Comparison of ENCODE assay signal across 1 cellular context in the genomic region with DNA sequence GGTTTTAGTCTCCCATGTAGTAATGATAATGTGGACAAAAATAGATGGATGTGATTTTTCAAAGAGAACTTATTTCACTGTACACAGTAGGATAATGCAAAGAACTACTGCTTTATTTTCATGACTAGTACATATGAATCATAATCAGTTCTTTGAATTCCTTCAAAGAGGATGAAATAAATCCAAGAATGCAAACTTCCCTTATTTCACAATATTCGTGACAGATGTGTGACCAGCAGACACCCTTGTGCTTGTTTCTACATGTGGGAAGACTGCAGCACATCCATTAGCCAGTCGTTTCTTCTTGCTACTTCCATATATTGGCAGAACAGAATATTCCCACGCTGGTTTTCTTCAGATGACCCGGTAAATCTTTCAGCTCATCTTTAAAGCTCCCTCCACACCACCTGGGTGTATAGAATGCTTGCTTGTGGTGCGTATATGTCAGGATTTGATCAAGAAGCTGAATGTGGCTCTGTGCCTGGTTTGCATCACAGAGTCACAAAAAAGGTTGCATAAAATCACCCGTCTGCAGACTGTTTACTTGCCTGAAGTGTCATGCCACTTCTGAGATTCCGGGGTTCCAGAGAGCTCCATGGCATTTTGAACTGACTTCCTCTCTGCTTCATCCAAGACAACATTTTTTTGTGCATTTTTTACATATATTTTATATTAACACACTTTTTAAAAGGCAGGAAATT.
TF ChIP-seq lines count a peak whose summit lies in the region.

No MANE protein-coding gene starts in this region.

TF ChIP-seq in SK-N-SH, 30 proteins besides CTCF, POLR2A, EP300 and RAD21:
- no peak for TF ChIP-seq TEAD4 (IDR thresholded peaks at IDR 0.05; ENCODE audit: borderline replicate concordance, insufficient read depth)
- TF ChIP-seq, protein P1, sequence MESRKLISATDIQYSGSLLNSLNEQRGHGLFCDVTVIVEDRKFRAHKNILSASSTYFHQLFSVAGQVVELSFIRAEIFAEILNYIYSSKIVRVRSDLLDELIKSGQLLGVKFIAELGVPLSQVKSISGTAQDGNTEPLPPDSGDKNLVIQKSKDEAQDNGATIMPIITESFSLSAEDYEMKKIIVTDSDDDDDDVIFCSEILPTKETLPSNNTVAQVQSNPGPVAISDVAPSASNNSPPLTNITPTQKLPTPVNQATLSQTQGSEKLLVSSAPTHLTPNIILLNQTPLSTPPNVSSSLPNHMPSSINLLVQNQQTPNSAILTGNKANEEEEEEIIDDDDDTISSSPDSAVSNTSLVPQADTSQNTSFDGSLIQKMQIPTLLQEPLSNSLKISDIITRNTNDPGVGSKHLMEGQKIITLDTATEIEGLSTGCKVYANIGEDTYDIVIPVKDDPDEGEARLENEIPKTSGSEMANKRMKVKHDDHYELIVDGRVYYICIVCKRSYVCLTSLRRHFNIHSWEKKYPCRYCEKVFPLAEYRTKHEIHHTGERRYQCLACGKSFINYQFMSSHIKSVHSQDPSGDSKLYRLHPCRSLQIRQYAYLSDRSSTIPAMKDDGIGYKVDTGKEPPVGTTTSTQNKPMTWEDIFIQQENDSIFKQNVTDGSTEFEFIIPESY (IDR thresholded peaks at IDR 0.05; ENCODE audit: borderline replicate concordance, low read depth), result no peak
- no peak for TF ChIP-seq CHD2 (IDR thresholded peaks at IDR 0.05; ENCODE audit: low read length, partially characterized antibody)
- TF ChIP-seq EZH2phosphoT487 (IDR thresholded peaks at IDR 0.05; ENCODE audit: borderline replicate concordance, low read depth), result no peak
- TF ChIP-seq, protein P2, sequence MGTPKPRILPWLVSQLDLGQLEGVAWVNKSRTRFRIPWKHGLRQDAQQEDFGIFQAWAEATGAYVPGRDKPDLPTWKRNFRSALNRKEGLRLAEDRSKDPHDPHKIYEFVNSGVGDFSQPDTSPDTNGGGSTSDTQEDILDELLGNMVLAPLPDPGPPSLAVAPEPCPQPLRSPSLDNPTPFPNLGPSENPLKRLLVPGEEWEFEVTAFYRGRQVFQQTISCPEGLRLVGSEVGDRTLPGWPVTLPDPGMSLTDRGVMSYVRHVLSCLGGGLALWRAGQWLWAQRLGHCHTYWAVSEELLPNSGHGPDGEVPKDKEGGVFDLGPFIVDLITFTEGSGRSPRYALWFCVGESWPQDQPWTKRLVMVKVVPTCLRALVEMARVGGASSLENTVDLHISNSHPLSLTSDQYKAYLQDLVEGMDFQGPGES (IDR thresholded peaks at IDR 0.05; ENCODE audit: low read depth, low read length), result no peak
- TF ChIP-seq, protein P3, sequence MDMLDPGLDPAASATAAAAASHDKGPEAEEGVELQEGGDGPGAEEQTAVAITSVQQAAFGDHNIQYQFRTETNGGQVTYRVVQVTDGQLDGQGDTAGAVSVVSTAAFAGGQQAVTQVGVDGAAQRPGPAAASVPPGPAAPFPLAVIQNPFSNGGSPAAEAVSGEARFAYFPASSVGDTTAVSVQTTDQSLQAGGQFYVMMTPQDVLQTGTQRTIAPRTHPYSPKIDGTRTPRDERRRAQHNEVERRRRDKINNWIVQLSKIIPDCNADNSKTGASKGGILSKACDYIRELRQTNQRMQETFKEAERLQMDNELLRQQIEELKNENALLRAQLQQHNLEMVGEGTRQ (IDR thresholded peaks at IDR 0.05; ENCODE audit: borderline replicate concordance, low read depth, low read length), result no peak
- TF ChIP-seq FOXJ3 (CRISPR knock-in tag; IDR thresholded peaks at IDR 0.05), result no peak
- TF ChIP-seq JUND (IDR thresholded peaks at IDR 0.05), result no peak
